11 cellular contexts compared by ENCODE assay signal in genomic region chr20:58048096-58048702, GRCh38.
DNase-seq lines count a peak whose midpoint lies in the region; ATAC-seq and TF ChIP-seq lines count a peak whose summit lies in the region.
"Had no signal": no experiment of that assay in that cellular context is flagged by ENCODE, and none has a peak within 500 bp of the region (broad histone marks: within the 10 kb centered on the region; RNA-seq: fewer than 3 reads in every experiment).

No MANE protein-coding gene starts in this region.

- no peak overlapping the region for H3K27ac Mint-ChIP-seq in type B pancreatic cell
- H3K27ac Mint-ChIP-seq: B cell had no signal

- peaks cover 5 to 11% of the 10 kb centered on the region in 2 donors for H3K9me3 ChIP-seq in transverse colon

- intact Hi-C loops in transverse colon (cut with DNase I; ENCODE audit: low total_unique reads) = no loop called here

- no peaks in the 10 kb centered on the region for H3K36me3 ChIP-seq in transverse colon
- H3K36me3 ChIP-seq: heart left ventricle had no signal

- no peak overlapping the region for H3K27ac ChIP-seq in transverse colon
- H3K27ac ChIP-seq: heart left ventricle had no signal

- peaks cover 33% of the 10 kb centered on the region for H3K27me3 Mint-ChIP-seq in type B pancreatic cell

- peaks cover 4% of the 10 kb centered on the region for H3K9me3 Mint-ChIP-seq in type B pancreatic cell

- H3K4me1 Mint-ChIP-seq in type B pancreatic cell (ENCODE audit: unreplicated experiment) = no peaks in the 10 kb centered on the region
- H3K4me1 Mint-ChIP-seq: B cell had no signal

- H3K4me1 ChIP-seq in transverse colon = no peaks in the 10 kb centered on the region

- peak; percentile 19 for DNase-seq in activated CD8-positive, alpha-beta memory T cell treated with anti-CD3 and anti-CD28 coated beads for 24 hours
- no peak for DNase-seq in activated CD8-positive, alpha-beta memory T cell treated with anti-CD3 and anti-CD28 coated beads, Interleukin-2, amount 50 U/mL, for 4 hours
- DNase-seq in SK-MEL-5 (ENCODE audit: low read depth, low spot score) = peak; percentile 37
- DNase-seq in fibroblast of the conjunctiva (ENCODE audit: low read depth) = peak; percentile 48
- DNase-seq in type B pancreatic cell (ENCODE audit: extremely low spot score, unreplicated experiment) = peak; percentile 64
- no peak for DNase-seq in transverse colon
- DNase-seq: heart left ventricle, NCI-H2029 treated with DMSO at 0.1 percent for 48 hours had no signal

- no peaks in the 10 kb centered on the region for H3K36me3 Mint-ChIP-seq in type B pancreatic cell

- TF ChIP-seq POLR2A in transverse colon (IDR thresholded peaks at IDR 0.05) = no peak

- no peaks in the 10 kb centered on the region for H3K27me3 ChIP-seq in transverse colon
- H3K27me3 ChIP-seq: heart left ventricle had no signal

- ATAC-seq in GM21381 (IDR thresholded peaks at IDR 0.05; ENCODE audit: unreplicated experiment) (no peak), HG03571 (IDR thresholded peaks at IDR 0.05; ENCODE audit: unreplicated experiment) (no peak)
- ATAC-seq: heart left ventricle had no signal

- TF ChIP-seq EP300 in transverse colon (IDR thresholded peaks at IDR 0.05; ENCODE audit: low read depth) = no peak

- no peak overlapping the region for H3K4me3 ChIP-seq in transverse colon
- H3K4me3 ChIP-seq: heart left ventricle had no signal

- WGBS in transverse colon (ENCODE audit: low coverage in 1 of 2), 2 donors = 47 to 50% methylated on average over 1 to 3 of the region's 3 CpGs

- TF ChIP-seq CTCF in type B pancreatic cell (conservative IDR thresholded peaks at IDR 0.05) (no peak), transverse colon (IDR thresholded peaks at IDR 0.05) (no peak)

- in situ Hi-C loops in SK-MEL-5 (cut with HindIII; ENCODE audit: low pct_unique_long_range_greater_than_20kb, low sequenced_read_pairs) = no loop called here
- in situ Hi-C loops in transverse colon (cut with MboI; ENCODE audit: low pct_ligation_motif_present in 1 of 4, low pct_unique_long_range_greater_than_20kb in 1 of 4, low sequenced_read_pairs in 3 of 4) = no loop called here

- no peak overlapping the region for H3K4me3 Mint-ChIP-seq in type B pancreatic cell
- H3K4me3 Mint-ChIP-seq: B cell had no signal

Comparison
In these comparisons a context has a peak if more than half of its experiments do, and no peak if none do; other contexts are left out.
1. DNase-seq: peak in activated CD8-positive, alpha-beta memory T cell treated with anti-CD3 and anti-CD28 coated beads for 24 hours (single experiment), SK-MEL-5 (single experiment), fibroblast of the conjunctiva (single experiment) and type B pancreatic cell (single experiment); none in activated CD8-positive, alpha-beta memory T cell treated with anti-CD3 and anti-CD28 coated beads, Interleukin-2, amount 50 U/mL, for 4 hours (single experiment) and transverse colon (single experiment).